In genomic region chr1:46401964-46402626, GRCh38 we compare ENCODE assay signal across 9 cellular contexts. TPM values are rescaled to one million over a fixed set of nuclear protein-coding genes. Genes with fewer than 3 reads are reported as not detected.
A peak's percentile ranks its signal among the peaks of the same experiment; 100 is the strongest.
DNase-seq lines count a peak whose midpoint lies in the region; ATAC-seq and TF ChIP-seq lines count a peak whose summit lies in the region.
"Had no signal": no experiment of that assay in that cellular context is flagged by ENCODE, and none has a peak within 500 bp of the region (broad histone marks: within the 10 kb centered on the region; RNA-seq: fewer than 3 reads in every experiment).

No MANE protein-coding gene starts in this region.

- H3K27ac Mint-ChIP-seq in T-helper 2 cell treated with Interferon-gamma antibody and Interleukin-4, amounts not matched to agents 5 μg/mL and 100 μg/mL, for 36 hours = no peak overlapping the region
- H3K27ac Mint-ChIP-seq: nephron had no signal

- no peaks in the 10 kb centered on the region for H3K9me3 Mint-ChIP-seq in T-helper 2 cell treated with Interferon-gamma antibody and Interleukin-4, amounts not matched to agents 5 μg/mL and 100 μg/mL, for 36 hours
- H3K9me3 Mint-ChIP-seq: nephron had no signal

- no peaks in the 10 kb centered on the region for H3K36me3 ChIP-seq in neutrophil

- H3K4me3 Mint-ChIP-seq in T-helper 2 cell treated with Interferon-gamma antibody and Interleukin-4, amounts not matched to agents 5 μg/mL and 100 μg/mL, for 36 hours = no peak overlapping the region
- H3K4me3 Mint-ChIP-seq: nephron had no signal

- no peak for TF ChIP-seq CTCF in neutrophil (IDR thresholded peaks at IDR 0.05)

- H3K27me3 Mint-ChIP-seq in T-helper 2 cell treated with Interferon-gamma antibody and Interleukin-4, amounts not matched to agents 5 μg/mL and 100 μg/mL, for 36 hours (ENCODE audit: low read depth) = peaks cover 5% of the 10 kb centered on the region

- H3K27ac ChIP-seq in neutrophil = peak overlapping the region; percentile 42

- H3K4me1 Mint-ChIP-seq in T-helper 2 cell treated with Interferon-gamma antibody and Interleukin-4, amounts not matched to agents 5 μg/mL and 100 μg/mL, for 36 hours (ENCODE audit: low read depth) = no peaks in the 10 kb centered on the region

- H3K36me3 Mint-ChIP-seq in T-helper 2 cell treated with Interferon-gamma antibody and Interleukin-4, amounts not matched to agents 5 μg/mL and 100 μg/mL, for 36 hours (ENCODE audit: low read depth) = no peaks in the 10 kb centered on the region

- peak; percentile 96 for ATAC-seq in esophagus mucosa
- ATAC-seq in GM19467 (IDR thresholded peaks at IDR 0.05; ENCODE audit: unreplicated experiment) = no peak
- ATAC-seq in HG03045 (IDR thresholded peaks at IDR 0.05; ENCODE audit: unreplicated experiment) = no peak
- ATAC-seq in GM19328 (IDR thresholded peaks at IDR 0.05; ENCODE audit: unreplicated experiment) = no peak

- no peaks in the 10 kb centered on the region for H3K9me3 ChIP-seq in neutrophil

- no peak overlapping the region for H3K4me3 ChIP-seq in neutrophil (ENCODE audit: low read depth in 1 of 2, low read length in 1 of 2)

- peak; percentile 92 for DNase-seq in HCEC 1CT
- DNase-seq in NOMO-1 (lab: John Stamatoyannopoulos, UW; ENCODE audit: unreplicated experiment in 2 of 2) = peak; percentile 15 to 45
- no peak for DNase-seq in T-helper 2 cell treated with Interferon-gamma antibody and Interleukin-4, amounts not matched to agents 5 μg/mL and 100 μg/mL, for 36 hours (ENCODE audit: low spot score)

- peaks cover 21 to 44% of the 10 kb centered on the region in 2 experiments for H3K4me1 ChIP-seq in neutrophil (ENCODE audit: control insufficient read depth in 1 of 2, insufficient read depth in 1 of 2, low read depth in 1 of 2, low read length in 1 of 2)

- H3K27me3 ChIP-seq in neutrophil = no peaks in the 10 kb centered on the region

RNA-seq across cellular contexts. Expression of gene FAAH, which starts 8.0 kb away (rescaled TPM):
- 8.7 TPM for total RNA-seq in esophagus mucosa
